In the genomic region with DNA sequence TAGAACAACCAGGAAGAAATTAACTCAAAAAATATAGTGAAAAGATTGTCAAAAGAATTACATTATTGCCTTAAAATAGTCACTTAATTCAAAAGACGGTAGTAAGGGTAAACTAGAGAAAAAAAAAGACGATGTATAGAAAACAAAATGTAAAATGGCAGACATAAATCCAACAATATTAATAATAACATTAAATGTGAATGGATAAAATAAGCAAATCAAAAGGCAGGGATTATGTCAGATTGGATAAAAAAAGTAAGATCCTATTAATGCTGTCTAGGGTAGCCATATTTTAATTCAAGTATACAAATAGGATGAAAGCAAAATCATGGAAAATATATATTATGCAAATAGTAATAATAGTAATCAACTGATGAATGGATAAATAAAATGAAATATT, we compare ENCODE assay signal across 29 cellular contexts.
"Had no signal": no experiment of that assay in that cellular context is flagged by ENCODE, and none has a peak within 500 bp of the region (broad histone marks: within the 10 kb centered on the region; RNA-seq: fewer than 3 reads in every experiment).

No MANE protein-coding gene starts in this region.

- H3K4me1 Mint-ChIP-seq: activated CD4-positive, alpha-beta memory T cell treated with anti-CD3 and anti-CD28 coated beads, Interleukin-2, amount 10 ng/mL, durations not matched to agents 7 days and 5 days; activated CD8-positive, alpha-beta memory T cell treated with anti-CD3 and anti-CD28 coated beads, Interleukin-2, amount 10 ng/mL, durations not matched to agents 7 days and 5 days; activated naive CD8-positive, alpha-beta T cell treated with anti-CD3 and anti-CD28 coated beads for 36 hours; central memory CD8-positive, alpha-beta T cell had no signal

- H3K4me2 ChIP-seq: SK-N-SH had no signal

- ATAC-seq: activated CD8-positive, alpha-beta memory T cell treated with anti-CD3 and anti-CD28 coated beads, Interleukin-2, amount 10 ng/mL, durations not matched to agents 7 days and 5 days; Panc1 had no signal

- H3K27me3 ChIP-seq: ascending aorta, cardiac muscle cell, SJSA1 had no signal

- H3K36me3 Mint-ChIP-seq: activated CD8-positive, alpha-beta memory T cell treated with anti-CD3 and anti-CD28 coated beads, Interleukin-2, amount 10 ng/mL, durations not matched to agents 7 days and 5 days; activated naive CD8-positive, alpha-beta T cell treated with anti-CD3 and anti-CD28 coated beads for 36 hours had no signal

- H3K9me3 Mint-ChIP-seq: activated CD4-positive, alpha-beta memory T cell treated with anti-CD3 and anti-CD28 coated beads, Interleukin-2, amount 10 ng/mL, durations not matched to agents 7 days and 5 days; activated naive CD8-positive, alpha-beta T cell treated with anti-CD3 and anti-CD28 coated beads for 36 hours; T-helper 1 cell treated with Interleukin-12 subunit alpha and Interleukin-12 subunit beta and Interleukin-4 antibody, amounts not matched to agents 30 μg/mL and 1 μg/mL, for 36 hours; T-helper 2 cell treated with Interferon-gamma antibody and Interleukin-4, amounts not matched to agents 5 μg/mL and 100 μg/mL, for 36 hours had no signal

- H3K36me3 ChIP-seq: ascending aorta, cardiac muscle cell, SJSA1 had no signal

- H3K4me3 Mint-ChIP-seq: activated CD4-positive, alpha-beta memory T cell treated with anti-CD3 and anti-CD28 coated beads, Interleukin-2, amount 10 ng/mL, durations not matched to agents 7 days and 5 days; activated CD8-positive, alpha-beta memory T cell treated with anti-CD3 and anti-CD28 coated beads, Interleukin-2, amount 10 ng/mL, durations not matched to agents 7 days and 5 days; activated naive CD8-positive, alpha-beta T cell treated with anti-CD3 and anti-CD28 coated beads for 36 hours; central memory CD8-positive, alpha-beta T cell; T-helper 1 cell treated with Interleukin-12 subunit alpha and Interleukin-12 subunit beta and Interleukin-4 antibody, amounts not matched to agents 30 μg/mL and 1 μg/mL, for 36 hours; T-helper 2 cell treated with Interferon-gamma antibody and Interleukin-4, amounts not matched to agents 5 μg/mL and 100 μg/mL, for 36 hours had no signal

- FAIRE-seq: TTC549 had no signal

- H3K27ac ChIP-seq: ascending aorta, cardiac muscle cell, SJSA1 had no signal

- H3K9me3 ChIP-seq: ascending aorta, SJSA1, SK-N-SH had no signal

- H3K4me3 ChIP-seq: ascending aorta, cardiac muscle cell, SJSA1 had no signal

- H3K27me3 Mint-ChIP-seq: activated CD4-positive, alpha-beta memory T cell treated with anti-CD3 and anti-CD28 coated beads, Interleukin-2, amount 10 ng/mL, durations not matched to agents 7 days and 5 days; activated CD8-positive, alpha-beta memory T cell treated with anti-CD3 and anti-CD28 coated beads, Interleukin-2, amount 10 ng/mL, durations not matched to agents 7 days and 5 days; activated naive CD8-positive, alpha-beta T cell treated with anti-CD3 and anti-CD28 coated beads for 36 hours; central memory CD8-positive, alpha-beta T cell had no signal

- H3K4me1 ChIP-seq: ascending aorta, SJSA1 had no signal

- H3K9ac ChIP-seq: SK-N-SH had no signal

- DNase-seq: activated CD4-positive, alpha-beta memory T cell treated with anti-CD3 and anti-CD28 coated beads, Interleukin-2, amount 10 ng/mL, durations not matched to agents 7 days and 5 days; activated CD4-positive, alpha-beta T cell treated with anti-CD3 and anti-CD28 coated beads for 1 hour; activated CD4-positive, alpha-beta T cell treated with anti-CD3 and anti-CD28 coated beads for 48 hours; activated CD4-positive, CD25-positive, alpha-beta regulatory T cell; activated CD8-positive, alpha-beta memory T cell treated with anti-CD3 and anti-CD28 coated beads for 24 hours; activated CD8-positive, alpha-beta memory T cell treated with anti-CD3 and anti-CD28 coated beads, Interleukin-2, amount 10 ng/mL, durations not matched to agents 7 days and 5 days; activated CD8-positive, alpha-beta memory T cell treated with anti-CD3 and anti-CD28 coated beads, Interleukin-2, amount 50 U/mL, for 48 hours; activated effector memory CD4-positive, alpha-beta T cell treated with Interleukin-2 at 50 U/mL for 16 hours; activated naive CD4-positive, alpha-beta T cell; activated naive CD4-positive, alpha-beta T cell treated with anti-CD3 and anti-CD28 coated beads, Interleukin-2, amount 50 U/mL, for 16 hours; activated naive CD8-positive, alpha-beta T cell treated with anti-CD3 and anti-CD28 coated beads for 36 hours; activated T-cell treated with anti-CD3 and anti-CD28 coated beads, Interleukin-2, amount 50 U/mL, for 48 hours; amniotic stem cell; NCI-H1092 treated with DMSO at 0.1 percent for 48 hours; NCI-H1417; NCI-H187 treated with DMSO at 0.1 percent for 48 hours; NCI-H2081; NCI-H345; NCI-H524 treated with DMSO at 0.1 percent for 48 hours; SHP77 treated with DMSO at 0.1 percent for 48 hours; SK-N-SH had no signal

- H3K27ac Mint-ChIP-seq: activated CD4-positive, alpha-beta memory T cell treated with anti-CD3 and anti-CD28 coated beads, Interleukin-2, amount 10 ng/mL, durations not matched to agents 7 days and 5 days; activated CD8-positive, alpha-beta memory T cell treated with anti-CD3 and anti-CD28 coated beads, Interleukin-2, amount 10 ng/mL, durations not matched to agents 7 days and 5 days; activated naive CD8-positive, alpha-beta T cell treated with anti-CD3 and anti-CD28 coated beads for 36 hours; T-helper 1 cell treated with Interleukin-12 subunit alpha and Interleukin-12 subunit beta and Interleukin-4 antibody, amounts not matched to agents 30 μg/mL and 1 μg/mL, for 36 hours; T-helper 2 cell treated with Interferon-gamma antibody and Interleukin-4, amounts not matched to agents 5 μg/mL and 100 μg/mL, for 36 hours had no signal
